10 cellular contexts compared by ENCODE assay signal in genomic region chr10:100637785-100638184, GRCh38.
A peak's percentile ranks its signal among the peaks of the same experiment; 100 is the strongest.
DNase-seq lines count a peak whose midpoint lies in the region; TF ChIP-seq lines count a peak whose summit lies in the region.
"Had no signal": no experiment of that assay in that cellular context is flagged by ENCODE, and none has a peak within 500 bp of the region (broad histone marks: within the 10 kb centered on the region; RNA-seq: fewer than 3 reads in every experiment).

No MANE protein-coding gene starts in this region.

- H3K9me3 ChIP-seq in Loucy (ENCODE audit: insufficient read depth, low read depth, low read length): no peaks in the 10 kb centered on the region
- H3K9me3 ChIP-seq in suprapubic skin: no peaks in the 10 kb centered on the region
- H3K9me3 ChIP-seq: neutrophil had no signal

- WGBS in suprapubic skin: 8% methylated on average over 8 of the region's 9 CpGs

- H3K27ac ChIP-seq in suprapubic skin: no peak overlapping the region
- H3K27ac ChIP-seq: neutrophil had no signal

- peak; percentile 58 for DNase-seq in NCI-H82 (lab: John Stamatoyannopoulos, UW)
- no peak for DNase-seq in NCI-H82 treated with DMSO at 0.1 percent for 48 hours (lab: John Stamatoyannopoulos, UW; ENCODE audit: unreplicated experiment)
- DNase-seq in cerebellar cortex (ENCODE audit: low spot score): peak; percentile 39
- peak; percentile 78 for DNase-seq in retina
- DNase-seq in NOMO-1 treated with dmso at 0.1 percent for 144 hours (lab: John Stamatoyannopoulos, UW; ENCODE audit: unreplicated experiment): no peak
- DNase-seq in suprapubic skin (ENCODE audit: low spot score in 2 of 2): no peak
- no peak for DNase-seq in NCI-H2107 (lab: John Stamatoyannopoulos, UW)
- DNase-seq: T-helper 1 cell had no signal

- H3F3A ChIP-seq in Loucy (ENCODE audit: low read depth): no peaks in the 10 kb centered on the region

- H3K4me2 ChIP-seq in Loucy (ENCODE audit: low read depth, low read length, poor library complexity, severe bottlenecking): no peak overlapping the region

- H2AFZ ChIP-seq in Loucy (ENCODE audit: low read length): no peak overlapping the region

- TF ChIP-seq POLR2A in suprapubic skin (IDR thresholded peaks at IDR 0.05): no peak

- H3K36me3 ChIP-seq in Loucy (ENCODE audit: insufficient read depth, low read length): no peaks in the 10 kb centered on the region
- H3K36me3 ChIP-seq in suprapubic skin: no peaks in the 10 kb centered on the region
- H3K36me3 ChIP-seq: neutrophil had no signal

- peaks cover 7% of the 10 kb centered on the region for H3K4me1 ChIP-seq in Loucy (ENCODE audit: insufficient read depth, low read length, poor library complexity, severe bottlenecking)
- no peaks in the 10 kb centered on the region for H3K4me1 ChIP-seq in suprapubic skin

- no peak for TF ChIP-seq EP300 in suprapubic skin (IDR thresholded peaks at IDR 0.05)

- no peaks in the 10 kb centered on the region for H3K9me2 ChIP-seq in Loucy (replicated peaks; ENCODE audit: low read depth, low read length)

- H3K79me2 ChIP-seq in Loucy (ENCODE audit: insufficient read depth, low read length): no peaks in the 10 kb centered on the region

- no peaks in the 10 kb centered on the region for H4K20me1 ChIP-seq in Loucy (ENCODE audit: insufficient read depth, low read length, poor library complexity, severe bottlenecking)

- H3K4me3 ChIP-seq in Loucy (ENCODE audit: low read length, poor library complexity, severe bottlenecking) (no peak overlapping the region), suprapubic skin (no peak overlapping the region)

- H3K9ac ChIP-seq in Loucy (ENCODE audit: low read depth, low read length, poor library complexity, severe bottlenecking): no peak overlapping the region

- TF ChIP-seq CTCF in Loucy (conservative IDR thresholded peaks at IDR 0.05; ENCODE audit: low read length) (peak; percentile 82), suprapubic skin (IDR thresholded peaks at IDR 0.05) (peak in 1 of 2 donors; percentile 19)

- H3K27me3 ChIP-seq in Loucy (ENCODE audit: insufficient read depth, low read length, poor library complexity, severe bottlenecking) (no peaks in the 10 kb centered on the region), suprapubic skin (peaks cover 78% of the 10 kb centered on the region)

Comparison
In these comparisons a context has a peak if more than half of its experiments do, and no peak if none do; other contexts are left out.
1. DNase-seq: peak in NCI-H82 (single experiment), cerebellar cortex (single experiment) and retina (single experiment); none in NCI-H82 treated with DMSO at 0.1 percent for 48 hours (single experiment), NOMO-1 treated with dmso at 0.1 percent for 144 hours (single experiment), suprapubic skin (0 of 2) and NCI-H2107 (single experiment).